In genomic region chr1:227234998-227235405, GRCh38 we compare ENCODE assay signal across 8 cellular contexts.
A peak's percentile ranks its signal among the peaks of the same experiment; 100 is the strongest.
DNase-seq lines count a peak whose midpoint lies in the region; ATAC-seq and TF ChIP-seq lines count a peak whose summit lies in the region.

No MANE protein-coding gene starts in this region.

- WGBS in esophagus muscularis mucosa, result 82% methylated on average over 1 of the region's 1 CpG

- DNase-seq in EH (ENCODE audit: low read depth) (peak; percentile 80), RPMI8226 (peak; percentile 45), esophagus muscularis mucosa (ENCODE audit: extremely low spot score) (no peak), nephron progenitor cell (no peak), natural killer cell (no peak)
- no peak for DNase-seq in naive thymus-derived CD8-positive, alpha-beta T cell

- no peak overlapping the region for H3K4me3 Mint-ChIP-seq in nephron progenitor cell
- H3K4me3 Mint-ChIP-seq in natural killer cell, result no peak overlapping the region
- no peak overlapping the region for H3K4me3 Mint-ChIP-seq in naive thymus-derived CD8-positive, alpha-beta T cell

- peaks cover 0 to 23% (median 15%) of the 10 kb centered on the region in 4 donors for H3K4me1 ChIP-seq in esophagus muscularis mucosa

- H3K36me3 Mint-ChIP-seq in nephron progenitor cell (ENCODE audit: low read depth) (peaks cover 25% of the 10 kb centered on the region), natural killer cell (no peaks in the 10 kb centered on the region)
- peaks cover 0 to 5% (median 0%) of the 10 kb centered on the region in 3 donors for H3K36me3 Mint-ChIP-seq in naive thymus-derived CD8-positive, alpha-beta T cell

- intact Hi-C loops in esophagus muscularis mucosa (cut with DNase I), result loop anchor here (5.0 kb wide), 1 partner anchor 202 kb away; no protein-coding TSS in a partner anchor
- intact Hi-C loops in natural killer cell (cut with micrococcal nuclease), result no loop called here

- TF ChIP-seq CTCF in esophagus muscularis mucosa (IDR thresholded peaks at IDR 0.05), result peak; percentile 25 to 48 (median 28)
- TF ChIP-seq CTCF in nephron progenitor cell (IDR thresholded peaks at IDR 0.05), result peak; percentile 17
- TF ChIP-seq CTCF in natural killer cell (IDR thresholded peaks at IDR 0.05), result no peak

- no peak overlapping the region for H3K4me3 ChIP-seq in esophagus muscularis mucosa

- no peak for TF ChIP-seq POLR2A in esophagus muscularis mucosa (IDR thresholded peaks at IDR 0.05; ENCODE audit: low read depth)

- H3K9me3 ChIP-seq in esophagus muscularis mucosa, result no peaks in the 10 kb centered on the region

- H3K27ac ChIP-seq in esophagus muscularis mucosa (replicated peaks in 1 of 4), result no peak overlapping the region

- H3K36me3 ChIP-seq in esophagus muscularis mucosa, result peaks cover 0 to 3% (median 0%) of the 10 kb centered on the region in 4 donors

- H3K27me3 ChIP-seq in esophagus muscularis mucosa, result no peaks in the 10 kb centered on the region

- H3K4me1 Mint-ChIP-seq in nephron progenitor cell (no peaks in the 10 kb centered on the region), natural killer cell (no peaks in the 10 kb centered on the region)
- no peaks in the 10 kb centered on the region for H3K4me1 Mint-ChIP-seq in naive thymus-derived CD8-positive, alpha-beta T cell

- H3K27me3 Mint-ChIP-seq in nephron progenitor cell (ENCODE audit: low read depth, poor library complexity) (no peaks in the 10 kb centered on the region), natural killer cell (ENCODE audit: low read depth in 2 of 2) (peaks cover 5 to 16% of the 10 kb centered on the region in 2 donors)
- H3K27me3 Mint-ChIP-seq in naive thymus-derived CD8-positive, alpha-beta T cell, result peaks cover 14 to 28% (median 20%) of the 10 kb centered on the region in 5 donors

- H3K9me3 Mint-ChIP-seq in nephron progenitor cell, result no peaks in the 10 kb centered on the region
- H3K9me3 Mint-ChIP-seq in natural killer cell, result no peaks in the 10 kb centered on the region
- no peaks in the 10 kb centered on the region for H3K9me3 Mint-ChIP-seq in naive thymus-derived CD8-positive, alpha-beta T cell

- TF ChIP-seq EP300 in esophagus muscularis mucosa (IDR thresholded peaks at IDR 0.05), result no peak

- POLR2A ChIA-PET in naive thymus-derived CD8-positive, alpha-beta T cell (lab: Charles Lee), result no interaction called here

- H3K27ac Mint-ChIP-seq in nephron progenitor cell, result no peak overlapping the region
- H3K27ac Mint-ChIP-seq in natural killer cell, result no peak overlapping the region
- H3K27ac Mint-ChIP-seq in naive thymus-derived CD8-positive, alpha-beta T cell, result no peak overlapping the region

- ATAC-seq in HG03175 (IDR thresholded peaks at IDR 0.05; ENCODE audit: unreplicated experiment), result peak; percentile 63
- no peak for ATAC-seq in natural killer cell
- ATAC-seq in GM18909 (IDR thresholded peaks at IDR 0.05; ENCODE audit: poor library complexity, unreplicated experiment), result no peak
- ATAC-seq in naive thymus-derived CD8-positive, alpha-beta T cell, result no peak

Comparison
In these comparisons a context has a peak if more than half of its experiments do, and no peak if none do; other contexts are left out.
1. DNase-seq: peak in EH (single experiment) and RPMI8226 (single experiment); none in esophagus muscularis mucosa (single experiment), nephron progenitor cell (single experiment), natural killer cell (single experiment) and naive thymus-derived CD8-positive, alpha-beta T cell (0 of 10).